Comparison of ENCODE assay signal across 4 cellular contexts in the genomic region with DNA sequence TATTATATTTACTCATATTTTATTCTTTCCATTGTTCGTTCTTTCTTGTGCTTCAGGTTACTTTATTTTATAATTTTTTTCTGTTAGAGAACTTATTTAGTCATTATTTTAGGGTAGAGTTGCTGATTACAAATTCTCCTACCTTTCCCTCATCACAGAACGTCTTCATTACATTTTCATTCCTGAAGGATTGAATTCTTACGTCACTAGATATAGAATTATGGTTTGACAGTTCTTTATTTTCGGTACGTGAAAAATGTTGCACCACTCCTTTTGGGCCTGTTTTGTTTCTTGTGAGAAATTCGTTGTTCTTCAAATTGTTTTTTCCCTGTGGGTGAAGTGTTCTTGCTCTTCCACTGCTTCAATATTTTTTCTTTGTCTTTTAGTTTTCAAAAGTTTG.
TF ChIP-seq lines count a peak whose summit lies in the region.

No MANE protein-coding gene starts in this region.

TF ChIP-seq in SK-N-SH, 30 proteins besides CTCF, POLR2A, EP300 and RAD21 (continues in another document):
- TF ChIP-seq CHD2 (IDR thresholded peaks at IDR 0.05; ENCODE audit: low read length, partially characterized antibody) (no peak), TAF1 (IDR thresholded peaks at IDR 0.05; ENCODE audit: borderline replicate concordance, low read depth, low read length) (no peak), TCF12 (IDR thresholded peaks at IDR 0.05) (no peak), RXRA (IDR thresholded peaks at IDR 0.05; ENCODE audit: borderline replicate concordance, low read depth) (no peak), FOSL2 (IDR thresholded peaks at IDR 0.05; ENCODE audit: borderline replicate concordance, low read depth) (no peak), RCOR1 (IDR thresholded peaks at IDR 0.05; ENCODE audit: low read length) (no peak)
- TF ChIP-seq, protein P1, sequence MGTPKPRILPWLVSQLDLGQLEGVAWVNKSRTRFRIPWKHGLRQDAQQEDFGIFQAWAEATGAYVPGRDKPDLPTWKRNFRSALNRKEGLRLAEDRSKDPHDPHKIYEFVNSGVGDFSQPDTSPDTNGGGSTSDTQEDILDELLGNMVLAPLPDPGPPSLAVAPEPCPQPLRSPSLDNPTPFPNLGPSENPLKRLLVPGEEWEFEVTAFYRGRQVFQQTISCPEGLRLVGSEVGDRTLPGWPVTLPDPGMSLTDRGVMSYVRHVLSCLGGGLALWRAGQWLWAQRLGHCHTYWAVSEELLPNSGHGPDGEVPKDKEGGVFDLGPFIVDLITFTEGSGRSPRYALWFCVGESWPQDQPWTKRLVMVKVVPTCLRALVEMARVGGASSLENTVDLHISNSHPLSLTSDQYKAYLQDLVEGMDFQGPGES (IDR thresholded peaks at IDR 0.05; ENCODE audit: low read depth, low read length): no peak
- TF ChIP-seq, protein P2, sequence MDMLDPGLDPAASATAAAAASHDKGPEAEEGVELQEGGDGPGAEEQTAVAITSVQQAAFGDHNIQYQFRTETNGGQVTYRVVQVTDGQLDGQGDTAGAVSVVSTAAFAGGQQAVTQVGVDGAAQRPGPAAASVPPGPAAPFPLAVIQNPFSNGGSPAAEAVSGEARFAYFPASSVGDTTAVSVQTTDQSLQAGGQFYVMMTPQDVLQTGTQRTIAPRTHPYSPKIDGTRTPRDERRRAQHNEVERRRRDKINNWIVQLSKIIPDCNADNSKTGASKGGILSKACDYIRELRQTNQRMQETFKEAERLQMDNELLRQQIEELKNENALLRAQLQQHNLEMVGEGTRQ (IDR thresholded peaks at IDR 0.05; ENCODE audit: borderline replicate concordance, low read depth, low read length): no peak
- TF ChIP-seq, protein P3, sequence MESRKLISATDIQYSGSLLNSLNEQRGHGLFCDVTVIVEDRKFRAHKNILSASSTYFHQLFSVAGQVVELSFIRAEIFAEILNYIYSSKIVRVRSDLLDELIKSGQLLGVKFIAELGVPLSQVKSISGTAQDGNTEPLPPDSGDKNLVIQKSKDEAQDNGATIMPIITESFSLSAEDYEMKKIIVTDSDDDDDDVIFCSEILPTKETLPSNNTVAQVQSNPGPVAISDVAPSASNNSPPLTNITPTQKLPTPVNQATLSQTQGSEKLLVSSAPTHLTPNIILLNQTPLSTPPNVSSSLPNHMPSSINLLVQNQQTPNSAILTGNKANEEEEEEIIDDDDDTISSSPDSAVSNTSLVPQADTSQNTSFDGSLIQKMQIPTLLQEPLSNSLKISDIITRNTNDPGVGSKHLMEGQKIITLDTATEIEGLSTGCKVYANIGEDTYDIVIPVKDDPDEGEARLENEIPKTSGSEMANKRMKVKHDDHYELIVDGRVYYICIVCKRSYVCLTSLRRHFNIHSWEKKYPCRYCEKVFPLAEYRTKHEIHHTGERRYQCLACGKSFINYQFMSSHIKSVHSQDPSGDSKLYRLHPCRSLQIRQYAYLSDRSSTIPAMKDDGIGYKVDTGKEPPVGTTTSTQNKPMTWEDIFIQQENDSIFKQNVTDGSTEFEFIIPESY (IDR thresholded peaks at IDR 0.05; ENCODE audit: borderline replicate concordance, low read depth): no peak
- TF ChIP-seq, protein P4, sequence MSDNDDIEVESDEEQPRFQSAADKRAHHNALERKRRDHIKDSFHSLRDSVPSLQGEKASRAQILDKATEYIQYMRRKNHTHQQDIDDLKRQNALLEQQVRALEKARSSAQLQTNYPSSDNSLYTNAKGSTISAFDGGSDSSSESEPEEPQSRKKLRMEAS (IDR thresholded peaks at IDR 0.05; ENCODE audit: low read depth): no peak

TF ChIP-seq in SK-N-SH treated with all-trans-retinoic acid at 6 μM for 48 hours, 23 proteins besides CTCF, POLR2A, EP300 and RAD21 (continues in another document):
- TF ChIP-seq ZFP3 (CRISPR knock-in tag; IDR thresholded peaks at IDR 0.05) (no peak), TOX (CRISPR knock-in tag; IDR thresholded peaks at IDR 0.05; ENCODE audit: borderline replicate concordance) (no peak), ESRRG (CRISPR knock-in tag; IDR thresholded peaks at IDR 0.05) (no peak), CSDC2 (CRISPR knock-in tag; IDR thresholded peaks at IDR 0.05) (no peak), PPARA (CRISPR knock-in tag; IDR thresholded peaks at IDR 0.05; ENCODE audit: borderline replicate concordance) (no peak), ARNTL (CRISPR knock-in tag; IDR thresholded peaks at IDR 0.05; ENCODE audit: borderline replicate concordance, low read depth) (no peak), ZNF8 (CRISPR knock-in tag; IDR thresholded peaks at IDR 0.05) (no peak), ISL1 (CRISPR knock-in tag; IDR thresholded peaks at IDR 0.05) (no peak), RARB (CRISPR knock-in tag; IDR thresholded peaks at IDR 0.05) (no peak), BACH2 (CRISPR knock-in tag; IDR thresholded peaks at IDR 0.05; ENCODE audit: borderline replicate concordance) (no peak), GLIS3 (CRISPR knock-in tag; IDR thresholded peaks at IDR 0.05) (no peak), ZC3H10 (CRISPR knock-in tag; IDR thresholded peaks at IDR 0.05) (no peak), TCF4 (CRISPR knock-in tag; IDR thresholded peaks at IDR 0.05; ENCODE audit: borderline replicate concordance) (no peak), SNAI2 (CRISPR knock-in tag; IDR thresholded peaks at IDR 0.05) (no peak)
- TF ChIP-seq, protein P5, sequence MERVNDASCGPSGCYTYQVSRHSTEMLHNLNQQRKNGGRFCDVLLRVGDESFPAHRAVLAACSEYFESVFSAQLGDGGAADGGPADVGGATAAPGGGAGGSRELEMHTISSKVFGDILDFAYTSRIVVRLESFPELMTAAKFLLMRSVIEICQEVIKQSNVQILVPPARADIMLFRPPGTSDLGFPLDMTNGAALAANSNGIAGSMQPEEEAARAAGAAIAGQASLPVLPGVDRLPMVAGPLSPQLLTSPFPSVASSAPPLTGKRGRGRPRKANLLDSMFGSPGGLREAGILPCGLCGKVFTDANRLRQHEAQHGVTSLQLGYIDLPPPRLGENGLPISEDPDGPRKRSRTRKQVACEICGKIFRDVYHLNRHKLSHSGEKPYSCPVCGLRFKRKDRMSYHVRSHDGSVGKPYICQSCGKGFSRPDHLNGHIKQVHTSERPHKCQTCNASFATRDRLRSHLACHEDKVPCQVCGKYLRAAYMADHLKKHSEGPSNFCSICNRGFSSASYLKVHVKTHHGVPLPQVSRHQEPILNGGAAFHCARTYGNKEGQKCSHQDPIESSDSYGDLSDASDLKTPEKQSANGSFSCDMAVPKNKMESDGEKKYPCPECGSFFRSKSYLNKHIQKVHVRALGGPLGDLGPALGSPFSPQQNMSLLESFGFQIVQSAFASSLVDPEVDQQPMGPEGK (CRISPR knock-in tag; IDR thresholded peaks at IDR 0.05; ENCODE audit: borderline replicate concordance): no peak
- TF ChIP-seq, protein P6, sequence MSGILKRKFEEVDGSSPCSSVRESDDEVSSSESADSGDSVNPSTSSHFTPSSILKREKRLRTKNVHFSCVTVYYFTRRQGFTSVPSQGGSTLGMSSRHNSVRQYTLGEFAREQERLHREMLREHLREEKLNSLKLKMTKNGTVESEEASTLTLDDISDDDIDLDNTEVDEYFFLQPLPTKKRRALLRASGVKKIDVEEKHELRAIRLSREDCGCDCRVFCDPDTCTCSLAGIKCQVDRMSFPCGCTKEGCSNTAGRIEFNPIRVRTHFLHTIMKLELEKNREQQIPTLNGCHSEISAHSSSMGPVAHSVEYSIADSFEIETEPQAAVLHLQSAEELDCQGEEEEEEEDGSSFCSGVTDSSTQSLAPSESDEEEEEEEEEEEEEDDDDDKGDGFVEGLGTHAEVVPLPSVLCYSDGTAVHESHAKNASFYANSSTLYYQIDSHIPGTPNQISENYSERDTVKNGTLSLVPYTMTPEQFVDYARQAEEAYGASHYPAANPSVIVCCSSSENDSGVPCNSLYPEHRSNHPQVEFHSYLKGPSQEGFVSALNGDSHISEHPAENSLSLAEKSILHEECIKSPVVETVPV (CRISPR knock-in tag; IDR thresholded peaks at IDR 0.05): no peak

TF ChIP-seq in A549, 52 proteins besides CTCF, POLR2A, EP300 and RAD21:
- TF ChIP-seq, protein P7, sequence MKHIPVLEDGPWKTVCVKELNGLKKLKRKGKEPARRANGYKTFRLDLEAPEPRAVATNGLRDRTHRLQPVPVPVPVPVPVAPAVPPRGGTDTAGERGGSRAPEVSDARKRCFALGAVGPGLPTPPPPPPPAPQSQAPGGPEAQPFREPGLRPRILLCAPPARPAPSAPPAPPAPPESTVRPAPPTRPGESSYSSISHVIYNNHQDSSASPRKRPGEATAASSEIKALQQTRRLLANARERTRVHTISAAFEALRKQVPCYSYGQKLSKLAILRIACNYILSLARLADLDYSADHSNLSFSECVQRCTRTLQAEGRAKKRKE (CRISPR knock-in tag; IDR thresholded peaks at IDR 0.05; ENCODE audit: low read depth): no peak
- TF ChIP-seq, protein P4 (IDR thresholded peaks at IDR 0.05): no peak
- peak; percentile 54; the same call in 1 of the 2 replicates for TF ChIP-seq RNF2 (IDR thresholded peaks at IDR 0.05; ENCODE audit: borderline replicate concordance, low read depth)

TF ChIP-seq in K562, 482 proteins besides CTCF, POLR2A, EP300 and RAD21:
- peak; percentile 50 for TF ChIP-seq CBX8 (IDR thresholded peaks at IDR 0.05; ENCODE audit: borderline replicate concordance, extremely low read depth, low read depth, low read length, poor library complexity, severe bottlenecking)
- TF ChIP-seq SMARCA4 (IDR thresholded peaks at IDR 0.05): no peak
TF ChIP-seq in K562: peak in this region for 1.
